ENCODE assay signal across 20 cellular contexts in genomic region chr20:44012466-44013226, GRCh38.
DNase-seq lines count a peak whose midpoint lies in the region; ATAC-seq and TF ChIP-seq lines count a peak whose summit lies in the region.
"Had no signal": no experiment of that assay in that cellular context is flagged by ENCODE, and none has a peak within 500 bp of the region (broad histone marks: within the 10 kb centered on the region; RNA-seq: fewer than 3 reads in every experiment).

No MANE protein-coding gene starts in this region.

- TF ChIP-seq CTCF in natural killer cell (IDR thresholded peaks at IDR 0.05) (no peak), Panc1 (IDR thresholded peaks at IDR 0.05) (no peak), endodermal cell (conservative IDR thresholded peaks at IDR 0.05) (no peak), adrenal gland (IDR thresholded peaks at IDR 0.05) (no peak)

- H3K4me3 ChIP-seq in Panc1 (ENCODE audit: low read depth in 2 of 2, low read length in 2 of 2) = no peak overlapping the region
- no peak overlapping the region for H3K4me3 ChIP-seq in endodermal cell (ENCODE audit: low read length)
- no peak overlapping the region for H3K4me3 ChIP-seq in adrenal gland
- H3K4me3 ChIP-seq: GM23338 had no signal

- H3K27ac ChIP-seq in Panc1 (ENCODE audit: low read length) = peak overlapping the region; percentile 14; the same call in 1 of the 2 replicates
- H3K27ac ChIP-seq in endodermal cell (ENCODE audit: low read depth, low read length) = no peak overlapping the region
- no peak overlapping the region for H3K27ac ChIP-seq in adrenal gland
- H3K27ac ChIP-seq: HL-60, KMS-11 had no signal

- H3K4me3 Mint-ChIP-seq in natural killer cell treated with Interleukin-12 subunit alpha and Interleukin-12 subunit beta and Interleukin-15 and Interleukin-18, amount 100 ng/mL, for 72 hours = no peak overlapping the region
- no peak overlapping the region for H3K4me3 Mint-ChIP-seq in natural killer cell
- H3K4me3 Mint-ChIP-seq in endodermal cell = no peak overlapping the region
- H3K4me3 Mint-ChIP-seq in activated CD8-positive, alpha-beta T cell treated with anti-CD3 and anti-CD28 coated beads, Interleukin-2, amount 10 ng/mL, durations not matched to agents 7 days and 5 days = no peak overlapping the region
- H3K4me3 Mint-ChIP-seq: CD14-positive monocyte; CD8-positive, alpha-beta T cell; GM23338; HFFc6; IgD-negative memory B cell had no signal

- WGBS in endodermal cell (ENCODE audit: insufficient coverage in 1 of 2, insufficient read length in 1 of 2), 2 experiments = 92 to 93% methylated on average over 2 to 4 of the region's 4 CpGs
- WGBS in adrenal gland, 4 donors = 78 to 90% (median 85%) methylated on average over 3 to 4 of the region's 4 CpGs

- no peaks in the 10 kb centered on the region for H3K9me3 ChIP-seq in Panc1 (ENCODE audit: control insufficient read depth, insufficient read depth, low read depth, low read length)
- H3K9me3 ChIP-seq in endodermal cell (ENCODE audit: control insufficient read depth, low read length) = no peaks in the 10 kb centered on the region
- no peaks in the 10 kb centered on the region for H3K9me3 ChIP-seq in adrenal gland (replicated peaks in 1 of 3)
- H3K9me3 ChIP-seq: BE2C had no signal

- no peak for ATAC-seq in natural killer cell treated with Interleukin-12 subunit alpha and Interleukin-12 subunit beta and Interleukin-15 and Interleukin-18, amount 100 ng/mL, for 72 hours
- ATAC-seq in natural killer cell = no peak
- no peak for ATAC-seq in Panc1
- no peak for ATAC-seq in activated CD8-positive, alpha-beta T cell treated with anti-CD3 and anti-CD28 coated beads, Interleukin-2, amount 10 ng/mL, durations not matched to agents 7 days and 5 days
- ATAC-seq: GM23338 had no signal

- POLR2A ChIA-PET in Panc1 (lab: Charles Lee) = interaction anchor here (1.1 kb wide), 1 partner anchor 12 kb away, joined by 3 read pairs; no protein-coding TSS in a partner anchor
- POLR2A ChIA-PET in activated CD8-positive, alpha-beta T cell treated with anti-CD3 and anti-CD28 coated beads, Interleukin-2, amount 10 ng/mL, durations not matched to agents 7 days and 5 days (lab: Charles Lee) = no interaction called here

- TF ChIP-seq POLR2A in adrenal gland (IDR thresholded peaks at IDR 0.05) = no peak

- H3K36me3 ChIP-seq in Panc1 (ENCODE audit: control insufficient read depth, insufficient read depth, low read length) = no peaks in the 10 kb centered on the region
- no peaks in the 10 kb centered on the region for H3K36me3 ChIP-seq in endodermal cell (ENCODE audit: control insufficient read depth, insufficient read depth, low read length)
- H3K36me3 ChIP-seq in adrenal gland (replicated peaks in 1 of 2) = no peaks in the 10 kb centered on the region
- H3K36me3 ChIP-seq: BE2C had no signal

- no peak overlapping the region for H3K9ac ChIP-seq in endodermal cell (ENCODE audit: extremely low read depth, low read length, poor library complexity, severe bottlenecking)
- H3K9ac ChIP-seq: KMS-11 had no signal

- in situ Hi-C loops in Panc1 (cut with HindIII; ENCODE audit: low pct_unique_long_range_greater_than_20kb, low sequenced_read_pairs) = no loop called here

- intact Hi-C loops in natural killer cell (cut with micrococcal nuclease) (no loop called here), Panc1 (cut with micrococcal nuclease; ENCODE audit: unreplicated experiment) (no loop called here), adrenal gland (cut with DNase I) (no loop called here)

- no peaks in the 10 kb centered on the region for H3K27me3 ChIP-seq in Panc1 (ENCODE audit: control insufficient read depth, insufficient read depth, low read length)
- H3K27me3 ChIP-seq in endodermal cell (ENCODE audit: control insufficient read depth, insufficient read depth, low read length, poor library complexity, severe bottlenecking) = no peaks in the 10 kb centered on the region
- H3K27me3 ChIP-seq in adrenal gland = peaks cover 5% of the 10 kb centered on the region
- H3K27me3 ChIP-seq: BE2C had no signal

- peak overlapping the region; percentile 27 to 66 for H3K27ac Mint-ChIP-seq in natural killer cell treated with Interleukin-12 subunit alpha and Interleukin-12 subunit beta and Interleukin-15 and Interleukin-18, amount 100 ng/mL, for 72 hours
- H3K27ac Mint-ChIP-seq in natural killer cell = no peak overlapping the region
- H3K27ac Mint-ChIP-seq in endodermal cell = no peak overlapping the region
- no peak overlapping the region for H3K27ac Mint-ChIP-seq in activated CD8-positive, alpha-beta T cell treated with anti-CD3 and anti-CD28 coated beads, Interleukin-2, amount 10 ng/mL, durations not matched to agents 7 days and 5 days
- H3K27ac Mint-ChIP-seq: CD14-positive monocyte; CD8-positive, alpha-beta T cell; GM23338; HFFc6; IgD-negative memory B cell had no signal

- BruUV-seq in Panc1 (replicated peaks; lab: Mats Ljungman, UMichigan) = no TSS peak

- H3K36me3 Mint-ChIP-seq in natural killer cell treated with Interleukin-12 subunit alpha and Interleukin-12 subunit beta and Interleukin-15 and Interleukin-18, amount 100 ng/mL, for 72 hours = no peaks in the 10 kb centered on the region
- H3K36me3 Mint-ChIP-seq in natural killer cell (no peaks in the 10 kb centered on the region), endodermal cell (ENCODE audit: low read depth) (no peaks in the 10 kb centered on the region)
- peaks cover 2% of the 10 kb centered on the region for H3K36me3 Mint-ChIP-seq in activated CD8-positive, alpha-beta T cell treated with anti-CD3 and anti-CD28 coated beads, Interleukin-2, amount 10 ng/mL, durations not matched to agents 7 days and 5 days (ENCODE audit: low read depth)
- H3K36me3 Mint-ChIP-seq: CD14-positive monocyte; CD8-positive, alpha-beta T cell; IgD-negative memory B cell had no signal

- no peak for DNase-seq in natural killer cell treated with Interleukin-12 subunit alpha and Interleukin-12 subunit beta and Interleukin-15 and Interleukin-18, amount 100 ng/mL, for 72 hours (ENCODE audit: low spot score)
- DNase-seq in natural killer cell (no peak), Panc1 (ENCODE audit: low read depth, low spot score) (no peak), endodermal cell (peak; percentile 15), adrenal gland (no peak), HPDE6-E6E7 (ENCODE audit: extremely low spot score) (no peak)
- DNase-seq in activated CD8-positive, alpha-beta T cell treated with anti-CD3 and anti-CD28 coated beads, Interleukin-2, amount 10 ng/mL, durations not matched to agents 7 days and 5 days = no peak
- DNase-seq: BE2C; CD8-positive, alpha-beta T cell; COR-L47; DMS153; DMS79 treated with DMSO at 0.1 percent for 48 hours; EL; HCEC 1CT; HFFc6 had no signal

- CTCF ChIA-PET in Panc1 (lab: Charles Lee) = no interaction called here
- CTCF ChIA-PET in activated CD8-positive, alpha-beta T cell treated with anti-CD3 and anti-CD28 coated beads, Interleukin-2, amount 10 ng/mL, durations not matched to agents 7 days and 5 days (lab: Charles Lee) = interaction anchor here (1.5 to 1.8 kb wide), 2 partner anchors 16 to 262 kb away, joined by 4 to 9 read pairs; no protein-coding TSS in a partner anchor

- H3K4me1 Mint-ChIP-seq in natural killer cell treated with Interleukin-12 subunit alpha and Interleukin-12 subunit beta and Interleukin-15 and Interleukin-18, amount 100 ng/mL, for 72 hours (ENCODE audit: low read depth in 2 of 2) = peaks cover 17 to 18% of the 10 kb centered on the region in 2 donors
- H3K4me1 Mint-ChIP-seq in natural killer cell = peaks cover 19 to 22% of the 10 kb centered on the region in 2 donors
- H3K4me1 Mint-ChIP-seq in endodermal cell = no peaks in the 10 kb centered on the region
- peaks cover 24% of the 10 kb centered on the region for H3K4me1 Mint-ChIP-seq in activated CD8-positive, alpha-beta T cell treated with anti-CD3 and anti-CD28 coated beads, Interleukin-2, amount 10 ng/mL, durations not matched to agents 7 days and 5 days (ENCODE audit: low read depth)
- H3K4me1 Mint-ChIP-seq: GM23338 had no signal

- H3K27me3 Mint-ChIP-seq in natural killer cell treated with Interleukin-12 subunit alpha and Interleukin-12 subunit beta and Interleukin-15 and Interleukin-18, amount 100 ng/mL, for 72 hours = peaks cover 17 to 20% of the 10 kb centered on the region in 2 donors
- H3K27me3 Mint-ChIP-seq in natural killer cell (ENCODE audit: low read depth in 2 of 2) (peaks cover 35 to 69% of the 10 kb centered on the region in 2 donors), endodermal cell (ENCODE audit: insufficient read depth) (peaks cover 2% of the 10 kb centered on the region)
- peaks cover 56% of the 10 kb centered on the region for H3K27me3 Mint-ChIP-seq in activated CD8-positive, alpha-beta T cell treated with anti-CD3 and anti-CD28 coated beads, Interleukin-2, amount 10 ng/mL, durations not matched to agents 7 days and 5 days (ENCODE audit: low read depth)

- H3K4me1 ChIP-seq in Panc1 (ENCODE audit: control insufficient read depth, insufficient read depth, low read length) = peaks cover 30% of the 10 kb centered on the region
- no peaks in the 10 kb centered on the region for H3K4me1 ChIP-seq in endodermal cell (ENCODE audit: control insufficient read depth, insufficient read depth, low read length)
- H3K4me1 ChIP-seq in adrenal gland (replicated peaks in 1 of 2) = peaks cover 0 to 15% of the 10 kb centered on the region in 2 donors

- H3K9me3 Mint-ChIP-seq in natural killer cell treated with Interleukin-12 subunit alpha and Interleukin-12 subunit beta and Interleukin-15 and Interleukin-18, amount 100 ng/mL, for 72 hours = no peaks in the 10 kb centered on the region
- no peaks in the 10 kb centered on the region for H3K9me3 Mint-ChIP-seq in natural killer cell
- no peaks in the 10 kb centered on the region for H3K9me3 Mint-ChIP-seq in endodermal cell
- H3K9me3 Mint-ChIP-seq in activated CD8-positive, alpha-beta T cell treated with anti-CD3 and anti-CD28 coated beads, Interleukin-2, amount 10 ng/mL, durations not matched to agents 7 days and 5 days (ENCODE audit: insufficient read depth) = no peaks in the 10 kb centered on the region
- H3K9me3 Mint-ChIP-seq: CD14-positive monocyte; CD8-positive, alpha-beta T cell; GM23338; HFFc6; IgD-negative memory B cell had no signal

Comparison
In these comparisons a context has a peak if more than half of its experiments do, and no peak if none do; other contexts are left out.
1. H3K27ac Mint-ChIP-seq: peak in natural killer cell treated with Interleukin-12 subunit alpha and Interleukin-12 subunit beta and Interleukin-15 and Interleukin-18, amount 100 ng/mL, for 72 hours (2 of 2); none in natural killer cell (0 of 2), endodermal cell (single experiment) and activated CD8-positive, alpha-beta T cell treated with anti-CD3 and anti-CD28 coated beads, Interleukin-2, amount 10 ng/mL, durations not matched to agents 7 days and 5 days (single experiment).